Comparison of ENCODE assay signal across 1 cellular context in the genomic region with DNA sequence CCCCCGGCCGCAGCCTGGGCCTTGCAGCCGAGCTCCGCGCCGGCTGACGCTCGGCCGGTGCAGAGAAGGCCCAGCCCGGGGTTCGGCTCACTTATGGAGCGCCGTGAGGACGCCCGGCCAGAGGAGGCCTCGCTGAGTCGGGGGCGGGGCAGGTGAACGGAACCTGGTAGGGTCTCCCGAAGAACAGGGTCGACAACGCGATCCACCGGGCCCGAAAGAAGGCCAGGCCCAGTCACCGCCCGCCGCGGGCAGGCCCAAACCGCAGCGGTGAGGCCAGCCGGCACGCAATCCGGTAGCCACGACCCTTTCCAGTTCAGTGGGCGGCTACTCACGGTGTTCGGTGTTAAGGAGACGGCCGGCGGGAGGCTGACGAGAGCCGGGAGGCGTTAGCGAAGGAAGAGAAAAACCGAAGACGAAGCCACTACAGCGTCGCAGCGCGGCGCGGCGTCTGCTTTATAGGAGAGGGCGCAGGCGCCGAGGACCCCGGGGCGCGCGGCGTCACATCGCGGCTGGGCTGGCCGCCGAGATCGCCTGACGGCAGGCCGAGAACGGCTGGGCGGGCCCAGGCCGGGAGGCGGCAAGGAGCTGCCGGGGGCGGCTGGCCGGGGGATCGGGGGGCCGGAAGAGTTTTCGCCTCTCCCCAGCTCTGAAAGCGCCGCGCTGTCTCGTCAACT.
TF ChIP-seq lines count a peak whose summit lies in the region.

TSS of gene SKP1 (minus strand) at position 428 of the 674 bp plus-strand sequence. CDS start 2,928 bp downstream, outside the sequence.

TF ChIP-seq in HepG2, 621 proteins besides CTCF, POLR2A, EP300 and RAD21 (continued from another document and continues in another):
- TF ChIP-seq TFE3 (CRISPR knock-in tag; IDR thresholded peaks at IDR 0.05) (peak; percentile 25; the same call in 1 of the 2 replicates), SIX1 (CRISPR knock-in tag; IDR thresholded peaks at IDR 0.05; ENCODE audit: borderline replicate concordance) (no peak), ZNF629 (CRISPR knock-in tag; conservative IDR thresholded peaks at IDR 0.05) (peak; percentile 45; the same call in 1 of the 2 replicates), CBX5 (CRISPR knock-in tag; IDR thresholded peaks at IDR 0.05; ENCODE audit: borderline replicate concordance) (no peak), ZNF780A (CRISPR knock-in tag; IDR thresholded peaks at IDR 0.05) (peak; percentile 58; the same call in 1 of the 2 replicates), ZBTB2 (CRISPR knock-in tag; IDR thresholded peaks at IDR 0.05; ENCODE audit: low read depth) (peak; percentile 24; the same call in 1 of the 2 replicates), ZSCAN22 (CRISPR knock-in tag; IDR thresholded peaks at IDR 0.05) (0 out of 2 replicates have a peak, but pooled peaks have one; percentile 58), TOE1 (CRISPR knock-in tag; IDR thresholded peaks at IDR 0.05) (no peak), ZNF20 (CRISPR knock-in tag; IDR thresholded peaks at IDR 0.05) (0 out of 2 replicates have a peak, but pooled peaks have one; percentile 56), DDIT3 (CRISPR knock-in tag; IDR thresholded peaks at IDR 0.05) (no peak), EED (CRISPR knock-in tag; IDR thresholded peaks at IDR 0.05) (no peak; the same call in 1 of the 2 replicates), ZNF790 (CRISPR knock-in tag; IDR thresholded peaks at IDR 0.05; ENCODE audit: borderline replicate concordance) (no peak), REL (CRISPR knock-in tag; conservative IDR thresholded peaks at IDR 0.05) (no peak; the same call in none of the 2 replicates), MEIS2 (CRISPR knock-in tag; IDR thresholded peaks at IDR 0.05) (peak; percentile 85), ZNF234 (CRISPR knock-in tag; conservative IDR thresholded peaks at IDR 0.05) (no peak), ZZZ3 (CRISPR knock-in tag; IDR thresholded peaks at IDR 0.05; ENCODE audit: borderline replicate concordance) (no peak; the same call in 1 of the 2 replicates), ZXDC (CRISPR knock-in tag; IDR thresholded peaks at IDR 0.05) (peak; percentile 63; the same call in 1 of the 2 replicates), ZNF367 (CRISPR knock-in tag; IDR thresholded peaks at IDR 0.05; ENCODE audit: borderline replicate concordance) (peak; percentile 75; the same call in 1 of the 2 replicates), CENPT (CRISPR knock-in tag; IDR thresholded peaks at IDR 0.05; ENCODE audit: low read depth) (0 out of 2 replicates have a peak, but pooled peaks have one; percentile 35), ZFP36L1 (CRISPR knock-in tag; IDR thresholded peaks at IDR 0.05) (peak; percentile 87; the same call in 1 of the 2 replicates), ZNF777 (CRISPR knock-in tag; IDR thresholded peaks at IDR 0.05) (peak; percentile 33; the same call in 1 of the 2 replicates), MED1 (CRISPR knock-in tag; IDR thresholded peaks at IDR 0.05) (peak; percentile 70), MIXL1 (CRISPR knock-in tag; IDR thresholded peaks at IDR 0.05) (peak; percentile 29; the same call in 1 of the 2 replicates), RFXAP (CRISPR knock-in tag; IDR thresholded peaks at IDR 0.05; ENCODE audit: borderline replicate concordance) (peak; percentile 85; the same call in 1 of the 2 replicates), ZNF891 (CRISPR knock-in tag; IDR thresholded peaks at IDR 0.05) (no peak), ZBTB7A (CRISPR knock-in tag; IDR thresholded peaks at IDR 0.05) (peak; percentile 91), MTF1 (CRISPR knock-in tag; IDR thresholded peaks at IDR 0.05) (no peak), SPEN (CRISPR knock-in tag; IDR thresholded peaks at IDR 0.05; ENCODE audit: low read depth) (peak; percentile 79; the same call in 1 of the 2 replicates), SMAD9 (CRISPR knock-in tag; IDR thresholded peaks at IDR 0.05) (0 out of 2 replicates have a peak, but pooled peaks have one; percentile 24), ZMYM3 (CRISPR knock-in tag; IDR thresholded peaks at IDR 0.05) (no peak), KAT7 (CRISPR knock-in tag; IDR thresholded peaks at IDR 0.05; ENCODE audit: borderline replicate concordance) (no peak; the same call in 1 of the 2 replicates), ZSCAN21 (CRISPR knock-in tag; IDR thresholded peaks at IDR 0.05; ENCODE audit: borderline replicate concordance) (peak; percentile 96), ZNF569 (CRISPR knock-in tag; IDR thresholded peaks at IDR 0.05; ENCODE audit: borderline replicate concordance) (0 out of 2 replicates have a peak, but pooled peaks have one; percentile 59), ZNF260 (CRISPR knock-in tag; IDR thresholded peaks at IDR 0.05; ENCODE audit: borderline replicate concordance, low read depth) (no peak), PAWR (CRISPR knock-in tag; IDR thresholded peaks at IDR 0.05; ENCODE audit: borderline replicate concordance) (peak; percentile 90; the same call in 1 of the 2 replicates), ZNF335 (CRISPR knock-in tag; IDR thresholded peaks at IDR 0.05) (peak; percentile 99), TAF15 (IDR thresholded peaks at IDR 0.05; ENCODE audit: low read depth, low read length, poor library complexity, severe bottlenecking) (no peak), ZNF337 (CRISPR knock-in tag; IDR thresholded peaks at IDR 0.05; ENCODE audit: borderline replicate concordance, low read depth) (no peak), NFE2L2 (IDR thresholded peaks at IDR 0.05; ENCODE audit: low read length) (no peak)
- TF ChIP-seq, protein P1, sequence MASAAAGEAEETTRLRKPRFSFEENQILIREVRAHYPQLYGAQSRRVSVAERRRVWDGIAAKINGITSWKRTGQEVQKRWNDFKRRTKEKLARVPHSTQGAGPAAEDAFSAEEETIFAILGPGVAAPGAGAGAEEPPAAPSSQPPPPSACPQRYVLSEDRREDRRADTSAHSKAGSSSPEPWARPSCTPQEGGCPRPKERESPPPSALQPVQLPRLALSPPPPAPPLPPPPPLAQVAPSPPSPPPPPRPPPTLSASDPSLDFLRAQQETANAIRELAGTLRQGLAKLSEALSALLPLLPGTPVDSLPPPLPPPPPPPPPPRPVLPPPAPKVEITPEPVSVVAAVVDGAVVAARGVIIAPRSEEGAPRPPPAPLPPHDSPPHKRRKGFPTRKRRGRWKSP (CRISPR knock-in tag; IDR thresholded peaks at IDR 0.05) = peak; percentile 79
- TF ChIP-seq, protein P2, sequence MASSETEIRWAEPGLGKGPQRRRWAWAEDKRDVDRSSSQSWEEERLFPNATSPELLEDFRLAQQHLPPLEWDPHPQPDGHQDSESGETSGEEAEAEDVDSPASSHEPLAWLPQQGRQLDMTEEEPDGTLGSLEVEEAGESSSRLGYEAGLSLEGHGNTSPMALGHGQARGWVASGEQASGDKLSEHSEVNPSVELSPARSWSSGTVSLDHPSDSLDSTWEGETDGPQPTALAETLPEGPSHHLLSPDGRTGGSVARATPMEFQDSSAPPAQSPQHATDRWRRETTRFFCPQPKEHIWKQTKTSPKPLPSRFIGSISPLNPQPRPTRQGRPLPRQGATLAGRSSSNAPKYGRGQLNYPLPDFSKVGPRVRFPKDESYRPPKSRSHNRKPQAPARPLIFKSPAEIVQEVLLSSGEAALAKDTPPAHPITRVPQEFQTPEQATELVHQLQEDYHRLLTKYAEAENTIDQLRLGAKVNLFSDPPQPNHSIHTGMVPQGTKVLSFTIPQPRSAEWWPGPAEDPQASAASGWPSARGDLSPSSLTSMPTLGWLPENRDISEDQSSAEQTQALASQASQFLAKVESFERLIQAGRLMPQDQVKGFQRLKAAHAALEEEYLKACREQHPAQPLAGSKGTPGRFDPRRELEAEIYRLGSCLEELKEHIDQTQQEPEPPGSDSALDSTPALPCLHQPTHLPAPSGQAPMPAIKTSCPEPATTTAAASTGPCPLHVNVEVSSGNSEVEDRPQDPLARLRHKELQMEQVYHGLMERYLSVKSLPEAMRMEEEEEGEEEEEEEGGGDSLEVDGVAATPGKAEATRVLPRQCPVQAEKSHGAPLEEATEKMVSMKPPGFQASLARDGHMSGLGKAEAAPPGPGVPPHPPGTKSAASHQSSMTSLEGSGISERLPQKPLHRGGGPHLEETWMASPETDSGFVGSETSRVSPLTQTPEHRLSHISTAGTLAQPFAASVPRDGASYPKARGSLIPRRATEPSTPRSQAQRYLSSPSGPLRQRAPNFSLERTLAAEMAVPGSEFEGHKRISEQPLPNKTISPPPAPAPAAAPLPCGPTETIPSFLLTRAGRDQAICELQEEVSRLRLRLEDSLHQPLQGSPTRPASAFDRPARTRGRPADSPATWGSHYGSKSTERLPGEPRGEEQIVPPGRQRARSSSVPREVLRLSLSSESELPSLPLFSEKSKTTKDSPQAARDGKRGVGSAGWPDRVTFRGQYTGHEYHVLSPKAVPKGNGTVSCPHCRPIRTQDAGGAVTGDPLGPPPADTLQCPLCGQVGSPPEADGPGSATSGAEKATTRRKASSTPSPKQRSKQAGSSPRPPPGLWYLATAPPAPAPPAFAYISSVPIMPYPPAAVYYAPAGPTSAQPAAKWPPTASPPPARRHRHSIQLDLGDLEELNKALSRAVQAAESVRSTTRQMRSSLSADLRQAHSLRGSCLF (CRISPR knock-in tag; IDR thresholded peaks at IDR 0.05; ENCODE audit: borderline replicate concordance) = peak; percentile 89; the same call in 1 of the 2 replicates
- TF ChIP-seq, protein P3, sequence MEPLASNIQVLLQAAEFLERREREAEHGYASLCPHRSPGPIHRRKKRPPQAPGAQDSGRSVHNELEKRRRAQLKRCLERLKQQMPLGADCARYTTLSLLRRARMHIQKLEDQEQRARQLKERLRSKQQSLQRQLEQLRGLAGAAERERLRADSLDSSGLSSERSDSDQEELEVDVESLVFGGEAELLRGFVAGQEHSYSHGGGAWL (CRISPR knock-in tag; IDR thresholded peaks at IDR 0.05) = peak; percentile 82
- TF ChIP-seq, protein P4, sequence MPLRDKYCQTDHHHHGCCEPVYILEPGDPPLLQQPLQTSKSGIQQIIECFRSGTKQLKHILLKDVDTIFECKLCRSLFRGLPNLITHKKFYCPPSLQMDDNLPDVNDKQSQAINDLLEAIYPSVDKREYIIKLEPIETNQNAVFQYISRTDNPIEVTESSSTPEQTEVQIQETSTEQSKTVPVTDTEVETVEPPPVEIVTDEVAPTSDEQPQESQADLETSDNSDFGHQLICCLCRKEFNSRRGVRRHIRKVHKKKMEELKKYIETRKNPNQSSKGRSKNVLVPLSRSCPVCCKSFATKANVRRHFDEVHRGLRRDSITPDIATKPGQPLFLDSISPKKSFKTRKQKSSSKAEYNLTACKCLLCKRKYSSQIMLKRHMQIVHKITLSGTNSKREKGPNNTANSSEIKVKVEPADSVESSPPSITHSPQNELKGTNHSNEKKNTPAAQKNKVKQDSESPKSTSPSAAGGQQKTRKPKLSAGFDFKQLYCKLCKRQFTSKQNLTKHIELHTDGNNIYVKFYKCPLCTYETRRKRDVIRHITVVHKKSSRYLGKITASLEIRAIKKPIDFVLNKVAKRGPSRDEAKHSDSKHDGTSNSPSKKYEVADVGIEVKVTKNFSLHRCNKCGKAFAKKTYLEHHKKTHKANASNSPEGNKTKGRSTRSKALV (CRISPR knock-in tag; IDR thresholded peaks at IDR 0.05) = peak; percentile 81; the same call in 1 of the 2 replicates
